In genomic region chr10:97230146-97230545, GRCh38 we compare ENCODE assay signal across 1 cellular context.
A peak's percentile ranks its signal among the peaks of the same experiment; 100 is the strongest.
TF ChIP-seq lines count a peak whose summit lies in the region.

No MANE protein-coding gene starts in this region.

TF ChIP-seq in GM12878, 131 proteins besides CTCF, POLR2A, EP300 and RAD21:
- TF ChIP-seq RUNX3 (IDR thresholded peaks at IDR 0.05; ENCODE audit: low read length) (peak; percentile 40; the same call in 1 of the 2 replicates), NFIC (IDR thresholded peaks at IDR 0.05; ENCODE audit: low read depth, low read length) (peak; percentile 21; the same call in 1 of the 2 replicates), BCL11A (IDR thresholded peaks at IDR 0.05; ENCODE audit: low read depth, low read length) (no peak), SIN3A (IDR thresholded peaks at IDR 0.05; ENCODE audit: low read depth, low read length) (no peak), POLR2AphosphoS5 (IDR thresholded peaks at IDR 0.05; ENCODE audit: low read length) (no peak), SUZ12 (IDR thresholded peaks at IDR 0.05; ENCODE audit: unreplicated experiment) (no peak), TCF7 (IDR thresholded peaks at IDR 0.05; ENCODE audit: borderline replicate concordance) (peak; percentile 83; the same call in 1 of the 2 replicates), TCF12 (IDR thresholded peaks at IDR 0.05; ENCODE audit: low read depth, low read length) (no peak), MTA2 (IDR thresholded peaks at IDR 0.05; ENCODE audit: low read depth) (no peak), SRF (IDR thresholded peaks at IDR 0.05; ENCODE audit: low read depth in 2 of 2, low read length in 2 of 2) (peak in 1 of 2 experiments; percentile 73; a peak in 1 of 4 replicates), RELA (IDR thresholded peaks at IDR 0.05; ENCODE audit: borderline replicate concordance, partially characterized antibody) (no peak), SMAD5 (IDR thresholded peaks at IDR 0.05; ENCODE audit: low read depth) (no peak), SKIL (IDR thresholded peaks at IDR 0.05; ENCODE audit: low read depth, poor library complexity, severe bottlenecking) (no peak), JUNB (IDR thresholded peaks at IDR 0.05) (peak; percentile 50), MEF2B (IDR thresholded peaks at IDR 0.05; ENCODE audit: partially characterized antibody, poor library complexity, severe bottlenecking) (no peak), CBX3 (IDR thresholded peaks at IDR 0.05; ENCODE audit: borderline replicate concordance, low read depth) (no peak), ZBTB40 (IDR thresholded peaks at IDR 0.05; ENCODE audit: borderline replicate concordance) (no peak)
